ENCODE assay signal across 11 cellular contexts in the genomic region with DNA sequence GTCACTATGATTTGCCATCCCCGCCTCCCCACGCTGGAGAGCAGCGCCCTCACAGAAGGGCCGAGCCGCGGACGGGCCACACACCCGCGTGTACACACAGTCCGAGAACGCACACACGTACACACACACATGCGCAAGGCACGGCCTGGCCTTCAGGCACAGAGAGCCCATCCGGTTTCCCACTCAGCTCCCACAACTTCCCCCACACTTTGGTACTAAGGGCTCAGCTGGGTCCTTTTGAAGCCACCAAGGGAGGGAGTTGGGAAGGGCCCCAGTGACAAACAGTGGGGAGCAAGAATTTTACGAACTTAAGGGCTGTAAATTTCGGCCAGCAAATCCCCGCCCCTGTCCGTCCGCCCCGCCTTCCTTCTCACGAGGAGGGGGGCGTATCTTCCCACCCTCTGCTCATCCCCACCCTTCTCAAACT.
A peak's percentile ranks its signal among the peaks of the same experiment; 100 is the strongest.
DNase-seq lines count a peak whose midpoint lies in the region; ATAC-seq and TF ChIP-seq lines count a peak whose summit lies in the region.
"Had no signal": no experiment of that assay in that cellular context is flagged by ENCODE, and none has a peak within 500 bp of the region (broad histone marks: within the 10 kb centered on the region; RNA-seq: fewer than 3 reads in every experiment).

No MANE protein-coding gene starts in this region.

- H3K27ac Mint-ChIP-seq in activated T-cell treated with anti-CD3 and anti-CD28 coated beads, Interleukin-2, amount 50 U/mL, for 24 hours = no peak overlapping the region
- no peak overlapping the region for H3K27ac Mint-ChIP-seq in chondrocyte (ENCODE audit: unreplicated experiment)
- peak overlapping the region in 1 of 2 donors; percentile 54 for H3K27ac Mint-ChIP-seq in stimulated activated naive CD8-positive, alpha-beta T cell treated with anti-CD3 and anti-CD28 coated beads, Interleukin-15, amount 100 ng/mL, for 72 hours

- peaks cover 90% of the 10 kb centered on the region for H3K27me3 Mint-ChIP-seq in activated T-cell treated with anti-CD3 and anti-CD28 coated beads, Interleukin-2, amount 50 U/mL, for 24 hours
- peaks cover 65% of the 10 kb centered on the region for H3K27me3 Mint-ChIP-seq in chondrocyte (ENCODE audit: low read depth)
- peaks cover 81% of the 10 kb centered on the region for H3K27me3 Mint-ChIP-seq in stimulated activated naive CD8-positive, alpha-beta T cell treated with anti-CD3 and anti-CD28 coated beads, Interleukin-15, amount 100 ng/mL, for 72 hours

- no peak for DNase-seq in activated T-cell treated with anti-CD3 and anti-CD28 coated beads, Interleukin-2, amount 50 U/mL, for 24 hours
- no peak for DNase-seq in activated T-cell treated with anti-CD3 and anti-CD28 coated beads, Interleukin-2, amount 50 U/mL, for 1 hour
- no peak for DNase-seq in chondrocyte (ENCODE audit: low spot score)
- DNase-seq in left lobe of liver (ENCODE audit: low spot score) = no peak
- DNase-seq in stimulated activated naive CD8-positive, alpha-beta T cell treated with anti-CD3 and anti-CD28 coated beads, Interleukin-15, amount 100 ng/mL, for 72 hours = no peak
- no peak for DNase-seq in ureter (ENCODE audit: low spot score)
- no peak for DNase-seq in cerebellum (ENCODE audit: low spot score)
- no peak for DNase-seq in NCI-H510A (lab: John Stamatoyannopoulos, UW)
- DNase-seq: activated gamma-delta T cell treated with Interleukin-2 at 50 U/mL for 16 hours, kidney, MV-4-11 had no signal

- peak; percentile 45 for ATAC-seq in left lobe of liver
- ATAC-seq in stimulated activated naive CD8-positive, alpha-beta T cell treated with anti-CD3 and anti-CD28 coated beads, Interleukin-15, amount 100 ng/mL, for 72 hours = no peak

- TF ChIP-seq CTCF in chondrocyte (IDR thresholded peaks at IDR 0.05) = no peak

- H3K4me1 Mint-ChIP-seq in activated T-cell treated with anti-CD3 and anti-CD28 coated beads, Interleukin-2, amount 50 U/mL, for 24 hours (ENCODE audit: low read depth) = peaks cover 13% of the 10 kb centered on the region
- peaks cover 18% of the 10 kb centered on the region for H3K4me1 Mint-ChIP-seq in chondrocyte (ENCODE audit: low read depth)
- H3K4me1 Mint-ChIP-seq in stimulated activated naive CD8-positive, alpha-beta T cell treated with anti-CD3 and anti-CD28 coated beads, Interleukin-15, amount 100 ng/mL, for 72 hours = peaks cover 19% of the 10 kb centered on the region

- no peaks in the 10 kb centered on the region for H3K9me3 Mint-ChIP-seq in activated T-cell treated with anti-CD3 and anti-CD28 coated beads, Interleukin-2, amount 50 U/mL, for 24 hours
- H3K9me3 Mint-ChIP-seq in chondrocyte (ENCODE audit: low read depth) = peaks cover 3% of the 10 kb centered on the region
- H3K9me3 Mint-ChIP-seq in stimulated activated naive CD8-positive, alpha-beta T cell treated with anti-CD3 and anti-CD28 coated beads, Interleukin-15, amount 100 ng/mL, for 72 hours = no peaks in the 10 kb centered on the region

- H3K4me3 Mint-ChIP-seq in activated T-cell treated with anti-CD3 and anti-CD28 coated beads, Interleukin-2, amount 50 U/mL, for 24 hours = peak overlapping the region; percentile 47
- H3K4me3 Mint-ChIP-seq in chondrocyte (ENCODE audit: unreplicated experiment) = peak overlapping the region; percentile 52
- H3K4me3 Mint-ChIP-seq in stimulated activated naive CD8-positive, alpha-beta T cell treated with anti-CD3 and anti-CD28 coated beads, Interleukin-15, amount 100 ng/mL, for 72 hours = peak overlapping the region; percentile 70 to 75

- no peaks in the 10 kb centered on the region for H3K36me3 Mint-ChIP-seq in activated T-cell treated with anti-CD3 and anti-CD28 coated beads, Interleukin-2, amount 50 U/mL, for 24 hours (ENCODE audit: low read depth)
- no peaks in the 10 kb centered on the region for H3K36me3 Mint-ChIP-seq in chondrocyte (ENCODE audit: low read depth)
